Comparison of ENCODE assay signal across 26 cellular contexts in genomic region chr12:1212529-1212928, GRCh38.
DNase-seq lines count a peak whose midpoint lies in the region; ATAC-seq lines count a peak whose summit lies in the region.
"Had no signal": no experiment of that assay in that cellular context is flagged by ENCODE, and none has a peak within 500 bp of the region (broad histone marks: within the 10 kb centered on the region; RNA-seq: fewer than 3 reads in every experiment).

No MANE protein-coding gene starts in this region.

- DNase-seq in NCI-H82 (lab: John Stamatoyannopoulos, UW) (peak; percentile 63), NCI-H82 treated with DMSO at 0.1 percent for 48 hours (lab: John Stamatoyannopoulos, UW; ENCODE audit: unreplicated experiment) (no peak), left kidney (ENCODE audit: low read depth, low spot score) (peak; percentile 79), NCI-H2196 (lab: John Stamatoyannopoulos, UW; ENCODE audit: unreplicated experiment) (no peak), SKM-1 (lab: John Stamatoyannopoulos, UW; ENCODE audit: unreplicated experiment) (no peak), sciatic nerve (ENCODE audit: low spot score) (no peak)
- DNase-seq: activated CD4-positive, alpha-beta T cell treated with anti-CD3 and anti-CD28 coated beads for 4 hours; activated effector memory CD4-positive, alpha-beta T cell treated with Interleukin-2 at 50 U/mL for 16 hours; activated T-cell treated with anti-CD3 and anti-CD28 coated beads for 4 hours; Caco-2; effector CD4-positive, alpha-beta T cell; IMR-90; lower lobe of right lung; NCI-H146; NCI-H446 treated with DMSO at 0.1 percent for 48 hours; pancreas; Right ventricle myocardium superior; trophoblast cell had no signal

- H3K4me1 Mint-ChIP-seq in activated T-helper 17 cell treated with anti-CD3 and anti-CD28 coated beads, Interleukin-2, amount 50 U/mL, for 72 hours = peaks cover 16% of the 10 kb centered on the region
- H3K4me1 Mint-ChIP-seq: CD14-positive monocyte had no signal

- intact Hi-C loops in sciatic nerve (cut with DNase I) = no loop called here

- peaks cover 9% of the 10 kb centered on the region for H3K36me3 Mint-ChIP-seq in activated T-helper 17 cell treated with anti-CD3 and anti-CD28 coated beads, Interleukin-2, amount 50 U/mL, for 72 hours (ENCODE audit: low read depth)
- H3K36me3 Mint-ChIP-seq: activated naive CD4-positive, alpha-beta T cell treated with anti-CD3 and anti-CD28 coated beads, Interleukin-2, amount 50 U/mL, for 72 hours; natural killer cell treated with Interleukin-12 subunit alpha and Interleukin-12 subunit beta and Interleukin-15 and Interleukin-18, amount 100 ng/mL, for 72 hours had no signal

- ATAC-seq in activated T-helper 17 cell treated with anti-CD3 and anti-CD28 coated beads, Interleukin-2, amount 50 U/mL, for 72 hours (replicated peaks) = no peak
- ATAC-seq in sciatic nerve (no peak), GM18870 (IDR thresholded peaks at IDR 0.05; ENCODE audit: unreplicated experiment) (no peak)
- ATAC-seq: HCT116; natural killer cell treated with Interleukin-12 subunit alpha and Interleukin-12 subunit beta and Interleukin-15 and Interleukin-18, amount 100 ng/mL, for 72 hours; Panc1; pancreas; stimulated activated memory B cell treated with anti-CD40 and anti-IgM and Interleukin-4, amounts not matched to agents 10 μg/mL and 1 μg/mL and 100 μg/mL, for 72 hours had no signal

- H3K27me3 Mint-ChIP-seq in activated T-helper 17 cell treated with anti-CD3 and anti-CD28 coated beads, Interleukin-2, amount 50 U/mL, for 72 hours = no peaks in the 10 kb centered on the region
- H3K27me3 Mint-ChIP-seq: natural killer cell treated with Interleukin-12 subunit alpha and Interleukin-12 subunit beta and Interleukin-15 and Interleukin-18, amount 100 ng/mL, for 72 hours; stimulated activated memory B cell treated with anti-CD40 and anti-IgM and Interleukin-4, amounts not matched to agents 10 μg/mL and 1 μg/mL and 100 μg/mL, for 72 hours had no signal

- H3K27ac Mint-ChIP-seq in activated T-helper 17 cell treated with anti-CD3 and anti-CD28 coated beads, Interleukin-2, amount 50 U/mL, for 72 hours = peak overlapping the region; percentile 50
- H3K27ac Mint-ChIP-seq: natural killer cell treated with Interleukin-12 subunit alpha and Interleukin-12 subunit beta and Interleukin-15 and Interleukin-18, amount 100 ng/mL, for 72 hours; stimulated activated memory B cell treated with anti-CD40 and anti-IgM and Interleukin-4, amounts not matched to agents 10 μg/mL and 1 μg/mL and 100 μg/mL, for 72 hours had no signal

- no peaks in the 10 kb centered on the region for H3K9me3 Mint-ChIP-seq in activated T-helper 17 cell treated with anti-CD3 and anti-CD28 coated beads, Interleukin-2, amount 50 U/mL, for 72 hours
- H3K9me3 Mint-ChIP-seq: activated naive CD4-positive, alpha-beta T cell treated with anti-CD3 and anti-CD28 coated beads, Interleukin-2, amount 50 U/mL, for 72 hours; CD14-positive monocyte; natural killer cell treated with Interleukin-12 subunit alpha and Interleukin-12 subunit beta and Interleukin-15 and Interleukin-18, amount 100 ng/mL, for 72 hours; stimulated activated memory B cell treated with anti-CD40 and anti-IgM and Interleukin-4, amounts not matched to agents 10 μg/mL and 1 μg/mL and 100 μg/mL, for 72 hours had no signal

- peak overlapping the region; percentile 17 for H3K4me3 Mint-ChIP-seq in activated T-helper 17 cell treated with anti-CD3 and anti-CD28 coated beads, Interleukin-2, amount 50 U/mL, for 72 hours
- H3K4me3 Mint-ChIP-seq: CD14-positive monocyte; natural killer cell treated with Interleukin-12 subunit alpha and Interleukin-12 subunit beta and Interleukin-15 and Interleukin-18, amount 100 ng/mL, for 72 hours; stimulated activated memory B cell treated with anti-CD40 and anti-IgM and Interleukin-4, amounts not matched to agents 10 μg/mL and 1 μg/mL and 100 μg/mL, for 72 hours had no signal

Comparison
In these comparisons a context has a peak if more than half of its experiments do, and no peak if none do; other contexts are left out.
1. DNase-seq: peak in NCI-H82 (single experiment) and left kidney (single experiment); none in NCI-H82 treated with DMSO at 0.1 percent for 48 hours (single experiment), NCI-H2196 (single experiment), SKM-1 (single experiment) and sciatic nerve (single experiment).